ENCODE assay signal across 1 cellular context in the genomic region with DNA sequence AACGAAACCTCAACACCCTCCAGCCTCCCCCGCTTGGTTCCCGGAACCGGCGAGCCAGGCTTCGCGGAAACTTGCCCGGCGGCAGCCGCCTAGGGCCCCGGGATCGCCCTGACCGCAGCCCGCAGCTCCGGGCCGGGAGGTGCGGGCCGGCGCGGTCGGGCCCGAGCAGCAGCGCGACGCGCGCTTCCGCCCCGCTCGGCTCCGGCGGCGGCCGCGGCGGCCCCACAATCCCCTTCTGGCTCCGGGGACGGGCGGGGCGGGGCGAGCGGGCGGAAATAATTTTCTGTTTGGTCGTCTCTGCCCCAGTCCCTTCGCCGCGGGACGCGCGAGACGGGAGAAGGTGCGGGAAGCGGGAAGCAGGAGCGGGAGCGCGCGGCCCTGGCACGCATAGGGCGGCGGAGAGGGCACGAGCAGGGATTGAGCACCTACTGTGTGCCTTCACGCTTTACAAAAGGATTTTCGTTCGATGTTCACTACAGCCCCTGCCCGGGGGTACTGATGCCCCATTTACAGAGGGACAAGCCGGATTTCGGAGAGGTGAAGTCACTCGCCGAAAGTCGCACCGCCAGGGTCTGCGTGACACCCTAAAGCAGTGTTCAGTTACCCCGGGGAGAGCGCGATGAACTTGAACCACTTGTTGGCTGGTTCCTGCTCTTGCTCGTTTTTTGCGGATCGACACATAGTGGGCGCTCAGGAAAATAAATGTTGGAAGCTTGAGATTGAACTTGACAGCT.
TF ChIP-seq lines count a peak whose summit lies in the region.

No MANE protein-coding gene starts in this region.

TF ChIP-seq in H1, 55 proteins besides CTCF, POLR2A, EP300 and RAD21:
- peak; percentile 67; the same call in 1 of the 2 replicates for TF ChIP-seq RBBP5 (IDR thresholded peaks at IDR 0.05; ENCODE audit: borderline replicate concordance, low read depth, low read length)
- TF ChIP-seq CEBPB (IDR thresholded peaks at IDR 0.05; ENCODE audit: low read depth, low read length) = no peak
- TF ChIP-seq ASH2L (IDR thresholded peaks at IDR 0.05; ENCODE audit: low read length) = no peak
- 0 out of 2 replicates have a peak, but pooled peaks have one; percentile 71 for TF ChIP-seq CBX8 (IDR thresholded peaks at IDR 0.05; ENCODE audit: borderline replicate concordance, low read depth, low read length)
- TF ChIP-seq, protein P1, sequence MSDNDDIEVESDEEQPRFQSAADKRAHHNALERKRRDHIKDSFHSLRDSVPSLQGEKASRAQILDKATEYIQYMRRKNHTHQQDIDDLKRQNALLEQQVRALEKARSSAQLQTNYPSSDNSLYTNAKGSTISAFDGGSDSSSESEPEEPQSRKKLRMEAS (IDR thresholded peaks at IDR 0.05) = peak; percentile 67
- TF ChIP-seq EZH2 (IDR thresholded peaks at IDR 0.05; ENCODE audit: low read depth, low read length, severe bottlenecking) = peak; percentile 62
- TF ChIP-seq SIN3A (conservative IDR thresholded peaks at IDR 0.05 in 1 of 2, IDR thresholded peaks at IDR 0.05 in 1 of 2; ENCODE audit: low read depth in 1 of 2, low read length in 2 of 2) = 0 out of 4 replicates have a peak, but pooled peaks of 1 of the 2 experiments have one; percentile 5
- TF ChIP-seq, protein P2, sequence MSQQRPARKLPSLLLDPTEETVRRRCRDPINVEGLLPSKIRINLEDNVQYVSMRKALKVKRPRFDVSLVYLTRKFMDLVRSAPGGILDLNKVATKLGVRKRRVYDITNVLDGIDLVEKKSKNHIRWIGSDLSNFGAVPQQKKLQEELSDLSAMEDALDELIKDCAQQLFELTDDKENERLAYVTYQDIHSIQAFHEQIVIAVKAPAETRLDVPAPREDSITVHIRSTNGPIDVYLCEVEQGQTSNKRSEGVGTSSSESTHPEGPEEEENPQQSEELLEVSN (IDR thresholded peaks at IDR 0.05) = peak; percentile 74
- peak; percentile 59 for TF ChIP-seq KDM4A (IDR thresholded peaks at IDR 0.05; ENCODE audit: low read depth, low read length, severe bottlenecking)
TF ChIP-seq in H1: peak in this region for 7.
